Comparison of ENCODE assay signal across 23 cellular contexts in genomic region chr19:55544014-55544413, GRCh38. TPM values are rescaled to one million over a fixed set of nuclear protein-coding genes. Genes with fewer than 3 reads are reported as not detected.
"Had no signal": no experiment of that assay in that cellular context is flagged by ENCODE, and none has a peak within 500 bp of the region (broad histone marks: within the 10 kb centered on the region; RNA-seq: fewer than 3 reads in every experiment).

No MANE protein-coding gene starts in this region.

- H3K9me3 ChIP-seq: SJCRH30 had no signal

- H3K27ac ChIP-seq: RWPE1, SJCRH30 had no signal

- ATAC-seq: Panc1, SK-N-SH treated with all-trans-retinoic acid at 6 μM for 48 hours had no signal

- H3K27me3 ChIP-seq: SJCRH30 had no signal

- H3K36me3 ChIP-seq: SJCRH30 had no signal

- DNase-seq: KBM-7, MV-4-11, NCI-H1048, NCI-H1105, NCI-H1417 treated with DMSO at 0.1 percent for 48 hours, NCI-H146, NCI-H1694 treated with DMSO at 0.1 percent for 48 hours, NCI-H1930, NCI-H2081, NCI-H2107, NCI-H2227 treated with DMSO at 0.1 percent for 48 hours, NCI-H524, NCI-H526 treated with DMSO at 0.1 percent for 48 hours, NCI-H748 treated with DMSO at 0.1 percent for 48 hours, SHP77 treated with DMSO at 0.1 percent for 48 hours, SJCRH30 had no signal

- H3K4me3 ChIP-seq: SJCRH30 had no signal

RNA-seq across cellular contexts. Expression of gene SBK3, which starts 1.3 kb away (rescaled TPM):
- total RNA-seq: HT1080, MCF 10A had no signal
- polyA plus RNA-seq: IgD-negative memory B cell had no signal

RNA-seq across cellular contexts. Expression of gene SBK2, which starts 7.1 kb away (rescaled TPM):
- total RNA-seq: HT1080, MCF 10A, NCI-H460 had no signal
- polyA plus RNA-seq: IgD-negative memory B cell had no signal

RNA-seq across cellular contexts. Expression of gene SSC5D, which starts 55.8 kb away (rescaled TPM):
- polyA plus RNA-seq: IgD-negative memory B cell had no signal
